In genomic region chr3:150989208-150989607, GRCh38 we compare ENCODE assay signal across 1 cellular context.
TF ChIP-seq lines count a peak whose summit lies in the region.

No MANE protein-coding gene starts in this region.

TF ChIP-seq in WTC11, 78 proteins besides CTCF, POLR2A, EP300 and RAD21 (continued from another document):
- TF ChIP-seq ARID4B (CRISPR knock-in tag; IDR thresholded peaks at IDR 0.05; ENCODE audit: borderline replicate concordance) (no peak), ZNF425 (CRISPR knock-in tag; conservative IDR thresholded peaks at IDR 0.05) (no peak), GABPB1 (CRISPR knock-in tag; IDR thresholded peaks at IDR 0.05) (no peak), SP1 (CRISPR knock-in tag; conservative IDR thresholded peaks at IDR 0.05) (no peak), MXD4 (CRISPR knock-in tag; IDR thresholded peaks at IDR 0.05; ENCODE audit: borderline replicate concordance) (no peak), RELA (CRISPR knock-in tag; IDR thresholded peaks at IDR 0.05; ENCODE audit: borderline replicate concordance) (no peak)
TF ChIP-seq in WTC11: peak in this region for 0.
